In genomic region chr20:19405958-19406357, GRCh38 we compare ENCODE assay signal across 16 cellular contexts.
DNase-seq lines count a peak whose midpoint lies in the region; ATAC-seq and TF ChIP-seq lines count a peak whose summit lies in the region.
"Had no signal": no experiment of that assay in that cellular context is flagged by ENCODE, and none has a peak within 500 bp of the region (broad histone marks: within the 10 kb centered on the region; RNA-seq: fewer than 3 reads in every experiment).

No MANE protein-coding gene starts in this region.

- DNase-seq in Caco-2 (no peak), RPMI7951 (ENCODE audit: low read depth) (peak; percentile 29), left lung (no peak), type B pancreatic cell (ENCODE audit: extremely low spot score, unreplicated experiment) (no peak), NCI-H510A (lab: John Stamatoyannopoulos, UW) (no peak), AG20443 (ENCODE audit: low spot score) (no peak), NCI-H510A treated with DMSO at 0.1 percent for 48 hours (lab: John Stamatoyannopoulos, UW) (no peak)
- DNase-seq: ACHN; AML-193; CD4-positive, alpha-beta T cell; DND-41; EL had no signal

- no peak overlapping the region for H3K27ac ChIP-seq in left lung
- H3K27ac ChIP-seq: C4-2B, HL-60 had no signal

- H3K4me1 Mint-ChIP-seq in Caco-2 (ENCODE audit: low read depth, unreplicated experiment) (peaks cover 56% of the 10 kb centered on the region), type B pancreatic cell (ENCODE audit: unreplicated experiment) (peaks cover 28% of the 10 kb centered on the region)

- no peaks in the 10 kb centered on the region for H3K36me3 ChIP-seq in Caco-2 (ENCODE audit: control insufficient read depth, insufficient read depth, low read length)
- H3K36me3 ChIP-seq in left lung = no peaks in the 10 kb centered on the region
- H3K36me3 ChIP-seq: HAP-1 had no signal

- no TSS peak for BruUV-seq in Caco-2 (replicated peaks; lab: Mats Ljungman, UMichigan)

- H3K4me1 ChIP-seq in Caco-2 = peaks cover 52% of the 10 kb centered on the region
- no peaks in the 10 kb centered on the region for H3K4me1 ChIP-seq in left lung
- H3K4me1 ChIP-seq: HAP-1 had no signal

- no peaks in the 10 kb centered on the region for H3K27me3 Mint-ChIP-seq in Caco-2 (ENCODE audit: insufficient read depth, unreplicated experiment)
- H3K27me3 Mint-ChIP-seq in type B pancreatic cell = no peaks in the 10 kb centered on the region

- no peaks in the 10 kb centered on the region for H3K27me3 ChIP-seq in Caco-2 (replicated peaks; ENCODE audit: control insufficient read depth, insufficient read depth, low read length)
- H3K27me3 ChIP-seq in left lung = no peaks in the 10 kb centered on the region

- peaks cover 17% of the 10 kb centered on the region for H3K9me3 Mint-ChIP-seq in Caco-2 (ENCODE audit: unreplicated experiment)
- no peaks in the 10 kb centered on the region for H3K9me3 Mint-ChIP-seq in type B pancreatic cell
- H3K9me3 Mint-ChIP-seq: CD4-positive, alpha-beta T cell had no signal

- H3K9me3 ChIP-seq in Caco-2 = no peaks in the 10 kb centered on the region
- H3K9me3 ChIP-seq in left lung = no peaks in the 10 kb centered on the region
- H3K9me3 ChIP-seq: HAP-1 had no signal

- intact Hi-C loops in Caco-2 (cut with micrococcal nuclease; ENCODE audit: unreplicated experiment) (loop anchor here (5.0 kb wide), 1 partner anchor 124 kb away; no protein-coding TSS in a partner anchor), left lung (cut with DNase I) (no loop called here)

- H3K4me3 ChIP-seq in Caco-2 (ENCODE audit: low read depth, low read length) (no peak overlapping the region), left lung (no peak overlapping the region)
- H3K4me3 ChIP-seq: GM12878, HAP-1 had no signal

- peak overlapping the region; percentile 72 for H3K27ac Mint-ChIP-seq in Caco-2 (ENCODE audit: unreplicated experiment)
- H3K27ac Mint-ChIP-seq in type B pancreatic cell = peak overlapping the region; percentile 65
- H3K27ac Mint-ChIP-seq: CD4-positive, alpha-beta T cell had no signal

- CTCF ChIA-PET in Caco-2 (lab: Charles Lee) = no interaction called here

- TF ChIP-seq CTCF in Caco-2 (IDR thresholded peaks at IDR 0.05; ENCODE audit: insufficient read depth in 1 of 2, low read depth in 1 of 2, low read length in 1 of 2, severe bottlenecking in 1 of 2, unreplicated experiment in 1 of 2) (no peak), left lung (IDR thresholded peaks at IDR 0.05) (no peak), type B pancreatic cell (conservative IDR thresholded peaks at IDR 0.05) (no peak)

- H3K4me3 Mint-ChIP-seq in Caco-2 (ENCODE audit: unreplicated experiment) (no peak overlapping the region), type B pancreatic cell (peak overlapping the region; percentile 48)
- H3K4me3 Mint-ChIP-seq: CD4-positive, alpha-beta T cell had no signal

- H3K36me3 Mint-ChIP-seq in Caco-2 (ENCODE audit: insufficient read depth, unreplicated experiment) (no peaks in the 10 kb centered on the region), type B pancreatic cell (no peaks in the 10 kb centered on the region)

- POLR2A ChIA-PET in Caco-2 (lab: Charles Lee) = no interaction called here

- ATAC-seq in left lung = peak; percentile 63
- ATAC-seq: GM12878 had no signal
